ENCODE assay signal across 1 cellular context in the genomic region with DNA sequence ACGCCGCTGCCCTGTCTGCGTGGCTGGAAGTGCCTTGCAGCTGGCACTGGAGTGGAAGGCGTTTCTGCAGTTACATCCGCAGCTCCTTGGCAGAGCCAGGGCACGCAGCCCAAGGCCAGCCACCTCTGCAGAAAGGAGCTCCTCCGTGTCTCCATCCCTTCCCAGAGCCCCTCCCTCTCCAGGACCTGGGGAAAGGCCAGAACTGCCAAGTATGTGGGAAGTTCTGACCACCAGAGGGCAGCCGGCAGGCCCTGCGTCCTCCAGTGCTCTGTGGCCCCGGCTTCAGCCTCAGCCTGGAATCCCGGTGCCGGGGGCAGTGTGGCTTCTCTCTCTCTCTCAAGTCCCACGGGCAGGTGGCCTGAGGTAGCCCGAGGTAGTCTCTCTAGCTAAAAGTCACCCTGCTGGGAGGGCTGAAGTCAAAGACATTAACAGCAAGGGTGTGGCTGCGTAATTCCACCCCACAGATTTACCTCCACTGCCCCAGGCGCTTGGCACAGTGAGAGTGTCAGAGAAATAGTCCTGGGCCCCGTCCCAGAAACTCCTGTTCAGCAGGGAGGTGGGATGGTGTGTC.
TF ChIP-seq lines count a peak whose summit lies in the region.

No MANE protein-coding gene starts in this region.

TF ChIP-seq in A549, 52 proteins besides CTCF, POLR2A, EP300 and RAD21 (continued from another document):
- TF ChIP-seq, protein P1, sequence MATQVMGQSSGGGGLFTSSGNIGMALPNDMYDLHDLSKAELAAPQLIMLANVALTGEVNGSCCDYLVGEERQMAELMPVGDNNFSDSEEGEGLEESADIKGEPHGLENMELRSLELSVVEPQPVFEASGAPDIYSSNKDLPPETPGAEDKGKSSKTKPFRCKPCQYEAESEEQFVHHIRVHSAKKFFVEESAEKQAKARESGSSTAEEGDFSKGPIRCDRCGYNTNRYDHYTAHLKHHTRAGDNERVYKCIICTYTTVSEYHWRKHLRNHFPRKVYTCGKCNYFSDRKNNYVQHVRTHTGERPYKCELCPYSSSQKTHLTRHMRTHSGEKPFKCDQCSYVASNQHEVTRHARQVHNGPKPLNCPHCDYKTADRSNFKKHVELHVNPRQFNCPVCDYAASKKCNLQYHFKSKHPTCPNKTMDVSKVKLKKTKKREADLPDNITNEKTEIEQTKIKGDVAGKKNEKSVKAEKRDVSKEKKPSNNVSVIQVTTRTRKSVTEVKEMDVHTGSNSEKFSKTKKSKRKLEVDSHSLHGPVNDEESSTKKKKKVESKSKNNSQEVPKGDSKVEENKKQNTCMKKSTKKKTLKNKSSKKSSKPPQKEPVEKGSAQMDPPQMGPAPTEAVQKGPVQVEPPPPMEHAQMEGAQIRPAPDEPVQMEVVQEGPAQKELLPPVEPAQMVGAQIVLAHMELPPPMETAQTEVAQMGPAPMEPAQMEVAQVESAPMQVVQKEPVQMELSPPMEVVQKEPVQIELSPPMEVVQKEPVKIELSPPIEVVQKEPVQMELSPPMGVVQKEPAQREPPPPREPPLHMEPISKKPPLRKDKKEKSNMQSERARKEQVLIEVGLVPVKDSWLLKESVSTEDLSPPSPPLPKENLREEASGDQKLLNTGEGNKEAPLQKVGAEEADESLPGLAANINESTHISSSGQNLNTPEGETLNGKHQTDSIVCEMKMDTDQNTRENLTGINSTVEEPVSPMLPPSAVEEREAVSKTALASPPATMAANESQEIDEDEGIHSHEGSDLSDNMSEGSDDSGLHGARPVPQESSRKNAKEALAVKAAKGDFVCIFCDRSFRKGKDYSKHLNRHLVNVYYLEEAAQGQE (IDR thresholded peaks at IDR 0.05): no peak
